In genomic region chr16:28534542-28535373, GRCh38 we compare ENCODE assay signal across 9 cellular contexts. TPM values are rescaled to one million over a fixed set of nuclear protein-coding genes. Genes with fewer than 3 reads are reported as not detected.
DNase-seq lines count a peak whose midpoint lies in the region.
"Had no signal": no experiment of that assay in that cellular context is flagged by ENCODE, and none has a peak within 500 bp of the region (broad histone marks: within the 10 kb centered on the region; RNA-seq: fewer than 3 reads in every experiment).

No MANE protein-coding gene starts in this region.

- peaks cover 26% of the 10 kb centered on the region for H3K4me1 Mint-ChIP-seq in activated T-cell treated with anti-CD3 and anti-CD28 coated beads, Interleukin-2, amount 50 U/mL, for 24 hours (ENCODE audit: low read depth)

- no peaks in the 10 kb centered on the region for H3K36me3 Mint-ChIP-seq in activated T-cell treated with anti-CD3 and anti-CD28 coated beads, Interleukin-2, amount 50 U/mL, for 24 hours (ENCODE audit: low read depth)

- H3K4me1 ChIP-seq in esophagus (ENCODE audit: control insufficient read depth in 2 of 2, insufficient read depth in 2 of 2, low read length in 1 of 2) (peaks cover 5 to 10% of the 10 kb centered on the region in 2 donors), subcutaneous abdominal adipose tissue (ENCODE audit: control insufficient read depth in 5 of 5, insufficient read depth in 5 of 5, low read length in 5 of 5) (peaks cover 8 to 79% (median 63%) of the 10 kb centered on the region in 5 donors)
- H3K4me1 ChIP-seq: SJCRH30 had no signal

- WGBS in esophagus, 2 donors: 48 to 53% methylated on average over 5 of the region's 5 CpGs

- H3K36me3 ChIP-seq in esophagus (ENCODE audit: control insufficient read depth in 2 of 2, insufficient read depth in 2 of 2, low read length in 1 of 2) (peaks cover 0 to 6% of the 10 kb centered on the region in 2 donors), subcutaneous abdominal adipose tissue (ENCODE audit: control insufficient read depth in 5 of 5, insufficient read depth in 5 of 5, low read length in 5 of 5) (peaks cover 0 to 4% (median 3%) of the 10 kb centered on the region in 5 donors)
- H3K36me3 ChIP-seq: SJCRH30 had no signal

- DNase-seq in activated T-cell treated with anti-CD3 and anti-CD28 coated beads, Interleukin-2, amount 50 U/mL, for 24 hours: no peak
- DNase-seq in activated T-cell treated with anti-CD3 and anti-CD28 coated beads, Interleukin-2, amount 50 U/mL, for 1 hour: no peak
- no peak for DNase-seq in hepatic stellate cell (ENCODE audit: low spot score)
- DNase-seq in activated CD8-positive, alpha-beta memory T cell treated with anti-CD3 and anti-CD28 coated beads, Interleukin-2, amount 50 U/mL, for 48 hours: no peak
- DNase-seq: SJCRH30 had no signal

- no peak overlapping the region for H3K9ac ChIP-seq in subcutaneous abdominal adipose tissue (ENCODE audit: low read length in 5 of 5)

- H3K27me3 ChIP-seq in esophagus (ENCODE audit: control insufficient read depth in 1 of 2, insufficient read depth in 2 of 2, low read length in 2 of 2) (no peaks in the 10 kb centered on the region), subcutaneous abdominal adipose tissue (ENCODE audit: control insufficient read depth in 5 of 5, insufficient read depth in 4 of 5, low read length in 5 of 5) (no peaks in the 10 kb centered on the region)
- H3K27me3 ChIP-seq: SJCRH30 had no signal

- H3K27ac ChIP-seq in esophagus (ENCODE audit: low read depth in 2 of 2, low read length in 1 of 2) (peak overlapping the region; percentile 24 to 61), subcutaneous abdominal adipose tissue (ENCODE audit: low read depth, low read length) (peak overlapping the region; percentile 79)
- H3K27ac ChIP-seq: SJCRH30 had no signal

- H3K4me3 ChIP-seq in esophagus (ENCODE audit: low read depth in 1 of 2, low read length in 2 of 2): no peak overlapping the region
- H3K4me3 ChIP-seq in subcutaneous abdominal adipose tissue (ENCODE audit: low read depth in 1 of 5, low read length in 5 of 5): peak overlapping the region in 1 of 5 donors; percentile 30
- H3K4me3 ChIP-seq: SJCRH30 had no signal

- H3K27ac Mint-ChIP-seq in activated T-cell treated with anti-CD3 and anti-CD28 coated beads, Interleukin-2, amount 50 U/mL, for 24 hours: peak overlapping the region; percentile 64
- H3K27ac Mint-ChIP-seq: nephron had no signal

- H3K9me3 ChIP-seq in esophagus (ENCODE audit: control insufficient read depth in 2 of 2, insufficient read depth in 1 of 2, low read depth in 1 of 2, low read length in 1 of 2) (no peaks in the 10 kb centered on the region), subcutaneous abdominal adipose tissue (ENCODE audit: control insufficient read depth in 5 of 5, low read length in 5 of 5) (no peaks in the 10 kb centered on the region)
- H3K9me3 ChIP-seq: SJCRH30 had no signal

- no peaks in the 10 kb centered on the region for H3K27me3 Mint-ChIP-seq in activated T-cell treated with anti-CD3 and anti-CD28 coated beads, Interleukin-2, amount 50 U/mL, for 24 hours

- H3K4me3 Mint-ChIP-seq in activated T-cell treated with anti-CD3 and anti-CD28 coated beads, Interleukin-2, amount 50 U/mL, for 24 hours: no peak overlapping the region

- no peaks in the 10 kb centered on the region for H3K9me3 Mint-ChIP-seq in activated T-cell treated with anti-CD3 and anti-CD28 coated beads, Interleukin-2, amount 50 U/mL, for 24 hours

RNA-seq across cellular contexts. Expression of gene NUPR1, which starts 4.0 kb away (rescaled TPM):
- polyA plus RNA-seq in esophagus: 100 to 1,000 TPM in 1 of 2 donors, 10 to 100 TPM in 1; 88.1 to 161 TPM

RNA-seq across cellular contexts. Expression of gene SGF29, which starts 19.0 kb away (rescaled TPM):
- 10 to 100 TPM; 16.3 to 17.6 TPM for polyA plus RNA-seq in esophagus

RNA-seq across cellular contexts. Expression of gene IL27, which starts 28.1 kb away (rescaled TPM):
- under 1 TPM; 0.04 to 0.14 TPM for polyA plus RNA-seq in esophagus
- polyA plus RNA-seq: AG04450 had no signal

RNA-seq across cellular contexts. Expression of gene APOBR, which starts 40.3 kb away (rescaled TPM):
- 1 to 10 TPM; 1.2 TPM for polyA plus RNA-seq in esophagus
- polyA plus RNA-seq: AG04450 had no signal

RNA-seq across cellular contexts. Expression of gene CLN3, which starts 42.9 kb away (rescaled TPM):
- polyA plus RNA-seq in esophagus: 10 to 100 TPM; 14.9 to 19.3 TPM
